22 cellular contexts compared by ENCODE assay signal in genomic region chr12:8784464-8784863, GRCh38. TPM values are rescaled to one million over a fixed set of nuclear protein-coding genes. Genes with fewer than 3 reads are reported as not detected.
DNase-seq lines count a peak whose midpoint lies in the region; ATAC-seq and TF ChIP-seq lines count a peak whose summit lies in the region.
"Had no signal": no experiment of that assay in that cellular context is flagged by ENCODE, and none has a peak within 500 bp of the region (broad histone marks: within the 10 kb centered on the region; RNA-seq: fewer than 3 reads in every experiment).

No MANE protein-coding gene starts in this region.

- H3K27ac ChIP-seq in GM23338 (ENCODE audit: low read depth), result no peak overlapping the region; the same call in 1 of the 2 replicates
- H3K27ac ChIP-seq: C4-2B, Peyer's patch had no signal

- no peak overlapping the region for H3K4me2 ChIP-seq in GM23338

- DNase-seq in GM23338 (ENCODE audit: low spot score) (no peak), NAMALWA (ENCODE audit: low spot score) (peak; percentile 14), left kidney (ENCODE audit: low read depth, low spot score) (peak; percentile 12), T-helper 2 cell (no peak), SW480 (ENCODE audit: low spot score) (no peak)
- DNase-seq: ACHN, AML-193, DMS79 treated with DMSO at 0.1 percent for 48 hours, H7, Kasumi-1, MG63, NCI-H1092, NCI-H146, NCI-H2029 treated with DMSO at 0.1 percent for 48 hours, NCI-H2171 treated with DMSO at 0.1 percent for 48 hours, NCI-H446, NCI-H526 treated with DMSO at 0.1 percent for 48 hours, Peyer's patch, SHP77 had no signal

- H3K79me2 ChIP-seq in GM23338 (replicated peaks; ENCODE audit: insufficient read depth), result peaks cover 15% of the 10 kb centered on the region

- H4K20me1 ChIP-seq in GM23338 (replicated peaks; ENCODE audit: insufficient read depth), result peaks cover 9% of the 10 kb centered on the region

- no peak overlapping the region for H3K4me3 Mint-ChIP-seq in GM23338
- no peak overlapping the region for H3K4me3 Mint-ChIP-seq in brain

- peaks cover 13% of the 10 kb centered on the region for H3K27me3 Mint-ChIP-seq in GM23338 (ENCODE audit: insufficient read depth, low read depth, poor library complexity)
- H3K27me3 Mint-ChIP-seq in brain, result peaks cover 3% of the 10 kb centered on the region

- no peak overlapping the region for H2AFZ ChIP-seq in GM23338

- H3F3A ChIP-seq in GM23338 (replicated peaks; ENCODE audit: low read depth), result peaks cover 17% of the 10 kb centered on the region

- no peak overlapping the region for H3K4me3 ChIP-seq in GM23338
- H3K4me3 ChIP-seq: MG63, Peyer's patch had no signal

- H3K27me3 ChIP-seq in GM23338 (ENCODE audit: insufficient read depth), result no peaks in the 10 kb centered on the region
- H3K27me3 ChIP-seq: MG63, Peyer's patch had no signal

- no peak for TF ChIP-seq CTCF in GM23338 (conservative IDR thresholded peaks at IDR 0.05; ENCODE audit: low read depth in 2 of 2)
- TF ChIP-seq CTCF in brain (conservative IDR thresholded peaks at IDR 0.05), result no peak

- H3K36me3 Mint-ChIP-seq in GM23338 (ENCODE audit: low read depth) (peaks cover 57% of the 10 kb centered on the region), brain (peaks cover 7% of the 10 kb centered on the region)

- no peaks in the 10 kb centered on the region for H3K9me2 ChIP-seq in GM23338 (ENCODE audit: insufficient read depth)

- H3K9me3 Mint-ChIP-seq in GM23338 (peaks cover 32% of the 10 kb centered on the region), brain (peaks cover 0 to 6% (median 0%) of the 10 kb centered on the region in 5 experiments)

- H3K36me3 ChIP-seq in GM23338 (ENCODE audit: insufficient read depth), result peaks cover 11% of the 10 kb centered on the region; the same call in 1 of the 2 replicates
- H3K36me3 ChIP-seq: Peyer's patch had no signal

- peak overlapping the region; percentile 20; the same call in 1 of the 2 replicates for H3K27ac Mint-ChIP-seq in GM23338
- H3K27ac Mint-ChIP-seq in brain, result peak overlapping the region in 3 of 5 experiments; percentile 78 to 89 (median 89)

- H3K4me1 ChIP-seq in GM23338 (ENCODE audit: insufficient read depth), result 0 out of 2 replicates have a peak, but pooled peaks cover 9% of the 10 kb centered on the region
- H3K4me1 ChIP-seq: Peyer's patch had no signal

- peak; percentile 18; the same call in 2 of the 3 replicates for ATAC-seq in GM23338
- ATAC-seq in HG03354 (IDR thresholded peaks at IDR 0.05; ENCODE audit: poor library complexity, severe bottlenecking, unreplicated experiment), result no peak

- peaks cover 14% of the 10 kb centered on the region for H3K4me1 Mint-ChIP-seq in GM23338
- H3K4me1 Mint-ChIP-seq in brain, result peaks cover 37% of the 10 kb centered on the region

TF ChIP-seq in GM23338, 12 proteins besides CTCF, POLR2A, EP300 and RAD21:
- TF ChIP-seq POLR2AphosphoS5 (IDR thresholded peaks at IDR 0.05; ENCODE audit: low read depth) (no peak; the same call in 1 of the 2 replicates), CREB1 (CRISPR knock-in tag; IDR thresholded peaks at IDR 0.05; ENCODE audit: low read depth) (no peak), NANOG (IDR thresholded peaks at IDR 0.05; ENCODE audit: borderline replicate concordance) (no peak), EZH2 (IDR thresholded peaks at IDR 0.05; ENCODE audit: low read depth, unreplicated experiment) (no peak), STAT1 (IDR thresholded peaks at IDR 0.05; ENCODE audit: unreplicated experiment) (no peak), JUNB (IDR thresholded peaks at IDR 0.05; ENCODE audit: unreplicated experiment) (no peak), EZH2phosphoT487 (IDR thresholded peaks at IDR 0.05; ENCODE audit: unreplicated experiment) (no peak), REST (IDR thresholded peaks at IDR 0.05; ENCODE audit: unreplicated experiment) (no peak), ZNF331 (CRISPR knock-in tag; IDR thresholded peaks at IDR 0.05; ENCODE audit: low read depth) (no peak), ZNF114 (CRISPR knock-in tag; IDR thresholded peaks at IDR 0.05) (no peak)
TF ChIP-seq in GM23338: peak in this region for 0.

RNA-seq across cellular contexts. Expression of gene A2ML1, which starts 38.0 kb away (rescaled TPM):
- 6.0 and 7.5 TPM in 2 replicates for total RNA-seq in GM23338 (2014; rRNA removed; shearing (Covaris generic))
- polyA plus RNA-seq in GM23338 (2016; fragmentation: Nextera tagmentation; extraction: Ambion mirVana) (3.8 and 4.2 TPM in 2 replicates), brain (ENCODE audit: insufficient read depth, low read depth, low replicate concordance) (1.3 TPM)

Comparison
In these comparisons a context has a peak if more than half of its experiments do, and no peak if none do; other contexts are left out.
1. DNase-seq: peak in NAMALWA (single experiment) and left kidney (single experiment); none in GM23338 (single experiment), T-helper 2 cell (0 of 5) and SW480 (single experiment).